Comparison of ENCODE assay signal across 14 cellular contexts in the genomic region with DNA sequence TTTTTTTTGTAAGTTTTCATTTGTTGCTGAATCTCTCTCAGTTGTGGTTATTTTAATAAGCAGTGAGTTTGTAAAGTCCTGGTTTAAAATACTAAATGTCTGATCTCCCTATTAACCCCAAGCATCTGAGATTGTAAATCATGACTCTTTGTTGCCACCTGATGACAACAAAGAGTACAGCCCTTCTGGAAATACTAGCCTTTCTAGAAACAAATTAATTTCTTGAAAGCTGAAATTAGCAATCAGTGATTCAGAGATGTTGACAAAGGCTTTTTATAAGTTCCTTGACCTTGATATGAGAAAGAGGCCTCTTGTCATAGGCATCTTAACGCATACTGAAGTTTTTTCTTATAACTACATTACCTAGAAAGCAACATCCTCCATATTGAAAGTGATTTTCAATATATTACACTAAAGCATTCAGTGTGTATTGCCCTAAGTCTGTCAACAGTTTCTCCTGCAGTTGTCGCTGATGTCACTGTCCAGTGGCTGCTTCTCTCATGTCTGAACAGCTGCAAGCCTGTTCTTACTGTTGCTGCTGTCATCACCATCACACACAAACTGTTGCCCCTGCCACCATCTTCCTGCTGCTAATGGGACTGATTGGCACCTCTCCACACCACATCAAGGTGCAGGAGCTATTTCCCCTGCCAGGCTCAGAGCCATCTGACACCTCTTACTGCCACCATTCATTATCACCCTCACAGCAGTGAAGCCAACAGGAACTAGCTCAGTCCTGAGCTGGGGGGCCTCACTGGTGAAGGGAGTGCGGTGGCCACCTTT.
DNase-seq lines count a peak whose midpoint lies in the region; ATAC-seq and TF ChIP-seq lines count a peak whose summit lies in the region.
"Had no signal": no experiment of that assay in that cellular context is flagged by ENCODE, and none has a peak within 500 bp of the region (broad histone marks: within the 10 kb centered on the region; RNA-seq: fewer than 3 reads in every experiment).

No MANE protein-coding gene starts in this region.

- no peaks in the 10 kb centered on the region for H3K9me2 ChIP-seq in SK-N-SH

- H3K36me3 ChIP-seq in SK-N-SH (replicated peaks in 1 of 2; ENCODE audit: control insufficient read depth in 1 of 2, insufficient read depth in 2 of 2, low read length in 1 of 2) (peaks cover 0 to 4% of the 10 kb centered on the region in 2 experiments), neural progenitor cell (no peaks in the 10 kb centered on the region)
- H3K36me3 ChIP-seq: MG63, vagina had no signal

- H3K27me3 Mint-ChIP-seq in chondrocyte (ENCODE audit: low read depth) (no peaks in the 10 kb centered on the region), neural progenitor cell (ENCODE audit: insufficient read depth, low read depth) (no peaks in the 10 kb centered on the region)

- H3K79me2 ChIP-seq in SK-N-SH (ENCODE audit: insufficient read depth) (no peaks in the 10 kb centered on the region), neural progenitor cell (ENCODE audit: low read depth) (no peaks in the 10 kb centered on the region)

- H3K27ac Mint-ChIP-seq in chondrocyte (ENCODE audit: unreplicated experiment) (no peak overlapping the region), neural progenitor cell (no peak overlapping the region)
- H3K27ac Mint-ChIP-seq: WTC11 had no signal

- peaks cover 3% of the 10 kb centered on the region for H3K4me1 Mint-ChIP-seq in chondrocyte (ENCODE audit: low read depth)
- no peaks in the 10 kb centered on the region for H3K4me1 Mint-ChIP-seq in neural progenitor cell

- no peak for TF ChIP-seq EP300 in SK-N-SH (IDR thresholded peaks at IDR 0.05; ENCODE audit: borderline replicate concordance in 1 of 2, low read depth in 1 of 2, low read length in 1 of 2)

- no peak overlapping the region for H3K4me3 ChIP-seq in SK-N-SH (ENCODE audit: low read depth in 2 of 2, low read length in 1 of 2)
- H3K4me3 ChIP-seq in neural progenitor cell, result no peak overlapping the region
- H3K4me3 ChIP-seq: MG63, vagina had no signal

- H3F3A ChIP-seq in SK-N-SH (replicated peaks; ENCODE audit: insufficient read depth) (no peaks in the 10 kb centered on the region), neural progenitor cell (ENCODE audit: low read depth) (peaks cover 4% of the 10 kb centered on the region)

- H3K36me3 Mint-ChIP-seq in chondrocyte (ENCODE audit: low read depth) (peaks cover 6% of the 10 kb centered on the region), neural progenitor cell (peaks cover under 1% of the 10 kb centered on the region)

- TF ChIP-seq CTCF in SK-N-SH (IDR thresholded peaks at IDR 0.05) (peak; percentile 31), chondrocyte (IDR thresholded peaks at IDR 0.05) (peak; percentile 54), neural progenitor cell (IDR thresholded peaks at IDR 0.05) (peak; percentile 19)

- H3K27me3 ChIP-seq in SK-N-SH (ENCODE audit: insufficient read depth) (no peaks in the 10 kb centered on the region), neural progenitor cell (no peaks in the 10 kb centered on the region)
- H3K27me3 ChIP-seq: MG63, vagina had no signal

- DNase-seq in SK-N-SH, result no peak
- peak; percentile 60 for DNase-seq in NCI-H2107 (lab: John Stamatoyannopoulos, UW)
- DNase-seq in chondrocyte (ENCODE audit: low spot score), result no peak
- no peak for DNase-seq in neural progenitor cell (ENCODE audit: low spot score)
- no peak for DNase-seq in NCI-H774 (lab: John Stamatoyannopoulos, UW)
- no peak for DNase-seq in HuH-7.5 (ENCODE audit: low spot score)
- DNase-seq: activated effector memory CD4-positive, alpha-beta T cell treated with anti-CD3 and anti-CD28 coated beads, Interleukin-2, amount 50 U/mL, for 16 hours; hippocampal formation; MG63; retina had no signal

- no peak overlapping the region for H3K4me3 Mint-ChIP-seq in chondrocyte (ENCODE audit: unreplicated experiment)
- no peak overlapping the region for H3K4me3 Mint-ChIP-seq in neural progenitor cell
- H3K4me3 Mint-ChIP-seq: WTC11 had no signal

- no peaks in the 10 kb centered on the region for H3K9me3 ChIP-seq in SK-N-SH
- no peaks in the 10 kb centered on the region for H3K9me3 ChIP-seq in neural progenitor cell (ENCODE audit: low read depth)
- H3K9me3 ChIP-seq: MG63, vagina had no signal

- POLR2A ChIA-PET in SK-N-SH (lab: Yijun Ruan, JAX), result no interaction called here

- H4K20me1 ChIP-seq in SK-N-SH (ENCODE audit: insufficient read depth), result no peaks in the 10 kb centered on the region
- no peaks in the 10 kb centered on the region for H4K20me1 ChIP-seq in neural progenitor cell (ENCODE audit: low read depth)

- peak overlapping the region in 1 of 2 experiments; percentile 53; a peak in 1 of 4 replicates for H3K27ac ChIP-seq in SK-N-SH (ENCODE audit: low read depth in 2 of 2, low read length in 1 of 2)
- no peak overlapping the region for H3K27ac ChIP-seq in neural progenitor cell
- H3K27ac ChIP-seq: vagina had no signal

- H3K4me1 ChIP-seq in SK-N-SH (ENCODE audit: control insufficient read depth in 1 of 2, insufficient read depth in 2 of 2, low read depth in 1 of 2, low read length in 1 of 2) (peaks cover 0 to 5% of the 10 kb centered on the region in 2 experiments; a peak in 2 of 4 replicates), neural progenitor cell (no peaks in the 10 kb centered on the region)
- H3K4me1 ChIP-seq: vagina had no signal

- 96% methylated on average over 3 of the region's 3 CpGs for WGBS in SK-N-SH (ENCODE audit: low lambda C conversion rate)

- H2AFZ ChIP-seq in SK-N-SH (ENCODE audit: low read depth) (no peak overlapping the region), neural progenitor cell (replicated peaks) (no peak overlapping the region)

- H3K9me3 Mint-ChIP-seq in chondrocyte (ENCODE audit: low read depth), result peaks cover 7% of the 10 kb centered on the region
- H3K9me3 Mint-ChIP-seq in neural progenitor cell, result no peaks in the 10 kb centered on the region

- ATAC-seq in SK-N-SH treated with all-trans-retinoic acid at 6 μM for 48 hours (no peak; the same call in 2 of the 3 replicates), GM21447 (IDR thresholded peaks at IDR 0.05; ENCODE audit: unreplicated experiment) (no peak)
- ATAC-seq: WTC11 had no signal

- CTCF ChIA-PET in SK-N-SH (lab: Yijun Ruan, JAX), result interaction anchor here (0.7 to 5.9 kb wide), 10 partner anchors 9 to 598 kb away, joined by 3 to 55 read pairs (median 4); no protein-coding TSS in a partner anchor

- no peak overlapping the region for H3K4me2 ChIP-seq in SK-N-SH
- no peak overlapping the region for H3K4me2 ChIP-seq in neural progenitor cell

- H3K9ac ChIP-seq in SK-N-SH (no peak overlapping the region), neural progenitor cell (no peak overlapping the region)

- TF ChIP-seq RAD21 in SK-N-SH (IDR thresholded peaks at IDR 0.05; ENCODE audit: low read length), result peak; percentile 62

TF ChIP-seq in SK-N-SH, 30 proteins besides CTCF, POLR2A, EP300 and RAD21 (continues in another document):
- no peak for TF ChIP-seq REST (IDR thresholded peaks at IDR 0.05; ENCODE audit: low read depth, low read length)

TF ChIP-seq in SK-N-SH treated with all-trans-retinoic acid at 6 μM for 48 hours, 23 proteins besides CTCF, POLR2A, EP300 and RAD21:
- TF ChIP-seq PPARA (CRISPR knock-in tag; IDR thresholded peaks at IDR 0.05; ENCODE audit: borderline replicate concordance) (no peak), ZNF565 (CRISPR knock-in tag; conservative IDR thresholded peaks at IDR 0.05; ENCODE audit: low read depth) (no peak), ISL1 (CRISPR knock-in tag; IDR thresholded peaks at IDR 0.05) (no peak), BACH2 (CRISPR knock-in tag; IDR thresholded peaks at IDR 0.05; ENCODE audit: borderline replicate concordance) (no peak), OSR1 (CRISPR knock-in tag; IDR thresholded peaks at IDR 0.05) (no peak)
